In the genomic region with DNA sequence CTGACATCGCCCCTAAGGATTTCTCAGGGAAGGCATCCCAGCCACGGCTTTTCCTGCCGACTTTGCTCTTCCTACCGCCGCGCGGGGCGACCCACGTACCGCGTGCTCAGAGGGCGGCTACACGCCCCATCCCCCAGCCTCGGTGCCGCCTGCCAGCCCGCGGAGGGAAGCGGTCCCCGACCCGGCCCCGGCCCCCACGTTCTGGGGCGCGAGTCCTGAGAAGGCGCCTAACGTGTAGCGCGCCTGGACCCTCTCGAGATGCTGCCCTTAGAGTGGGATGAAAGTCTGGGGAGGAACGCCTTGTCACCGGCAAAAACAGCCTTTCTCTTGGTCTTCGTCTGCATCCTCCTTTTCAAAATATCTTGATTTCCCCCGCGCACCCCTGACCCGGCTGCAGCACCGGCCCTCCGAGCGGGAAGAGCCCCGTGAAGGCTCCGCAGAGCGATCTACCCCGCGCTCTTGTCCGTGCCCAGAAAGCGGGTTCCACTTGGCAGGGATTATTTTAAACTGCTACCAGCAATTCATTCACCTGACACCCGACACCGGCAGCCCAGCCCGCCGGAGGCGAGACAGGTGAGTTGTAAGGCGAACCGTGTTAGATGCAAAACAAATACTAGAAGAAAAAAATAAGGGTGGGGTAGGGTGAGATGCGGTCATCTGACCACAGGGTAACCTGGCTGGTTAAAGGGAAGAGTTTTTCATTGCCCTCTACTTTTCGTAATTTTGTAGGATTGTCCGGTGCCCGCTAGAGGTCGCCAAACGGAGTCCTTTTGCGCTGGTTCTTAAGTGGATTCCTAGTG, we compare ENCODE assay signal across 8 cellular contexts. TPM values are rescaled to one million over a fixed set of nuclear protein-coding genes. Genes with fewer than 3 reads are reported as not detected.
DNase-seq lines count a peak whose midpoint lies in the region; ATAC-seq, FAIRE-seq and TF ChIP-seq lines count a peak whose summit lies in the region.

No MANE protein-coding gene starts in this region.

- no peak for FAIRE-seq in astrocyte (lab: Jason Lieb, UNC)

- H3K4me3 Mint-ChIP-seq in T-helper 17 cell (peak overlapping the region; percentile 94), astrocyte (ENCODE audit: unreplicated experiment) (peak overlapping the region; percentile 91)

- H3K9me3 ChIP-seq in T-helper 17 cell (ENCODE audit: control insufficient read depth, low read length, poor library complexity, severe bottlenecking) (no peaks in the 10 kb centered on the region), astrocyte (ENCODE audit: insufficient read depth, low read depth, low read length) (no peaks in the 10 kb centered on the region)

- peak overlapping the region; percentile 83 for H2AFZ ChIP-seq in astrocyte (ENCODE audit: low read depth, low read length)

- H3K4me2 ChIP-seq in astrocyte (ENCODE audit: low read length) = peak overlapping the region; percentile 87

- peaks cover 8% of the 10 kb centered on the region for H3K4me1 ChIP-seq in astrocyte (ENCODE audit: insufficient read depth, low read length)

- H3K4me1 Mint-ChIP-seq in T-helper 17 cell = peaks cover 4% of the 10 kb centered on the region
- peaks cover 8% of the 10 kb centered on the region for H3K4me1 Mint-ChIP-seq in astrocyte (ENCODE audit: low read depth, unreplicated experiment)

- H3K27me3 Mint-ChIP-seq in T-helper 17 cell (peaks cover 12% of the 10 kb centered on the region), astrocyte (ENCODE audit: low read depth, unreplicated experiment) (peaks cover 23% of the 10 kb centered on the region)

- peak; percentile 71 for ATAC-seq in HG02798 (IDR thresholded peaks at IDR 0.05; ENCODE audit: poor library complexity, unreplicated experiment)
- ATAC-seq in T-helper 17 cell = peak; percentile 71
- ATAC-seq in HG03097 (IDR thresholded peaks at IDR 0.05; ENCODE audit: low FRiP score, unreplicated experiment) = no peak

- TF ChIP-seq CTCF in GM12872 (IDR thresholded peaks at IDR 0.05; ENCODE audit: insufficient read depth, low read depth, low read length) (peak; percentile 89), astrocyte (IDR thresholded peaks at IDR 0.05; ENCODE audit: insufficient read depth, low read depth, low read length) (peak; percentile 93), retinal pigment epithelial cell (conservative IDR thresholded peaks at IDR 0.05; ENCODE audit: low read depth, low read length) (peak; percentile 92)

- no peaks in the 10 kb centered on the region for H4K20me1 ChIP-seq in astrocyte (ENCODE audit: insufficient read depth, low read length)

- DNase-seq in NCI-H146 (lab: John Stamatoyannopoulos, UW) (peak; percentile 97), T-helper 17 cell (peak; percentile 36 to 60 (median 40)), astrocyte (ENCODE audit: low read depth) (peak; percentile 48), hippocampal formation (lab: John Stamatoyannopoulos, UW) (peak; percentile 36 to 64), retinal pigment epithelial cell (ENCODE audit: low read depth) (peak; percentile 29)

- H3K36me3 Mint-ChIP-seq in T-helper 17 cell (ENCODE audit: low read depth) (no peaks in the 10 kb centered on the region), astrocyte (ENCODE audit: low read depth, unreplicated experiment) (no peaks in the 10 kb centered on the region)

- H3K4me3 ChIP-seq in astrocyte (ENCODE audit: insufficient read depth, low read depth, low read length) (peak overlapping the region; percentile 62), retinal pigment epithelial cell (ENCODE audit: low read length) (peak overlapping the region; percentile 55)

- H3K9ac ChIP-seq in astrocyte (ENCODE audit: low read length) = peak overlapping the region; percentile 39

- no peak overlapping the region for H3K27ac ChIP-seq in astrocyte (ENCODE audit: low read depth, low read length)

- H3K27ac Mint-ChIP-seq in T-helper 17 cell (peak overlapping the region; percentile 81), astrocyte (ENCODE audit: unreplicated experiment) (peak overlapping the region; percentile 75)

- H3K9me3 Mint-ChIP-seq in astrocyte (ENCODE audit: unreplicated experiment) = peaks cover 3% of the 10 kb centered on the region

- H3K36me3 ChIP-seq in astrocyte (ENCODE audit: insufficient read depth, low read length) = no peaks in the 10 kb centered on the region

- H3K27me3 ChIP-seq in astrocyte (ENCODE audit: insufficient read depth, low read length) = peaks cover 31% of the 10 kb centered on the region

- no peaks in the 10 kb centered on the region for H3K79me2 ChIP-seq in astrocyte (ENCODE audit: insufficient read depth, low read length)

RNA-seq across cellular contexts. Expression of a gene that starts 0.9 kb away (rescaled TPM):
- not detected for total RNA-seq in T-helper 17 cell
- 0.14 and 0.20 TPM in 2 replicates for total RNA-seq in astrocyte

Comparison
In these comparisons a context has a peak if more than half of its experiments do, and no peak if none do; other contexts are left out.
1. DNase-seq: peak in every context shown above with its lines; median percentile 97 in NCI-H146; 50 in hippocampal formation; 48 in astrocyte; 40 in T-helper 17 cell; 29 in retinal pigment epithelial cell.